In genomic region chr5:154117050-154117449, GRCh38 we compare ENCODE assay signal across 18 cellular contexts.
A peak's percentile ranks its signal among the peaks of the same experiment; 100 is the strongest.
DNase-seq lines count a peak whose midpoint lies in the region; ATAC-seq, FAIRE-seq and TF ChIP-seq lines count a peak whose summit lies in the region.
"Had no signal": no experiment of that assay in that cellular context is flagged by ENCODE, and none has a peak within 500 bp of the region (broad histone marks: within the 10 kb centered on the region; RNA-seq: fewer than 3 reads in every experiment).

No MANE protein-coding gene starts in this region.

- ATAC-seq in stimulated activated naive CD8-positive, alpha-beta T cell treated with anti-CD3 and anti-CD28 coated beads, Interleukin-15, amount 100 ng/mL, for 72 hours: no peak
- ATAC-seq: HCT116 had no signal

- no peaks in the 10 kb centered on the region for H3K9me3 Mint-ChIP-seq in progenitor cell of endocrine pancreas (ENCODE audit: low read depth)
- no peaks in the 10 kb centered on the region for H3K9me3 Mint-ChIP-seq in stimulated activated naive CD8-positive, alpha-beta T cell treated with anti-CD3 and anti-CD28 coated beads, Interleukin-15, amount 100 ng/mL, for 72 hours
- H3K9me3 Mint-ChIP-seq: CD8-positive, alpha-beta memory T cell had no signal

- H3K27me3 Mint-ChIP-seq in progenitor cell of endocrine pancreas: peaks cover 26% of the 10 kb centered on the region
- no peaks in the 10 kb centered on the region for H3K27me3 Mint-ChIP-seq in stimulated activated naive CD8-positive, alpha-beta T cell treated with anti-CD3 and anti-CD28 coated beads, Interleukin-15, amount 100 ng/mL, for 72 hours

- H3K36me3 Mint-ChIP-seq in progenitor cell of endocrine pancreas (ENCODE audit: insufficient read depth): no peaks in the 10 kb centered on the region
- H3K36me3 Mint-ChIP-seq: IgD-negative memory B cell had no signal

- no peak overlapping the region for H3K27ac Mint-ChIP-seq in progenitor cell of endocrine pancreas
- H3K27ac Mint-ChIP-seq in stimulated activated naive CD8-positive, alpha-beta T cell treated with anti-CD3 and anti-CD28 coated beads, Interleukin-15, amount 100 ng/mL, for 72 hours: no peak overlapping the region
- H3K27ac Mint-ChIP-seq: IgD-negative memory B cell had no signal

- H3K4me1 Mint-ChIP-seq in progenitor cell of endocrine pancreas (ENCODE audit: low read depth): no peaks in the 10 kb centered on the region
- H3K4me1 Mint-ChIP-seq in stimulated activated naive CD8-positive, alpha-beta T cell treated with anti-CD3 and anti-CD28 coated beads, Interleukin-15, amount 100 ng/mL, for 72 hours: peaks cover 8% of the 10 kb centered on the region
- H3K4me1 Mint-ChIP-seq: CD8-positive, alpha-beta memory T cell had no signal

- H3K4me3 Mint-ChIP-seq in progenitor cell of endocrine pancreas (ENCODE audit: low read depth): no peak overlapping the region
- no peak overlapping the region for H3K4me3 Mint-ChIP-seq in stimulated activated naive CD8-positive, alpha-beta T cell treated with anti-CD3 and anti-CD28 coated beads, Interleukin-15, amount 100 ng/mL, for 72 hours
- H3K4me3 Mint-ChIP-seq: CD8-positive, alpha-beta memory T cell had no signal

- TF ChIP-seq CTCF in bronchial epithelial cell (IDR thresholded peaks at IDR 0.05; ENCODE audit: insufficient read depth, low read length, severe bottlenecking) (no peak), progenitor cell of endocrine pancreas (IDR thresholded peaks at IDR 0.05; ENCODE audit: unreplicated experiment) (no peak)

- peak; percentile 72 for DNase-seq in COLO668 (lab: John Stamatoyannopoulos, UW; ENCODE audit: unreplicated experiment)
- DNase-seq in COR-L47 (lab: John Stamatoyannopoulos, UW): peak; percentile 83
- DNase-seq in NCI-H2107 (lab: John Stamatoyannopoulos, UW): peak; percentile 19
- peak; percentile 3 for DNase-seq in bronchial epithelial cell (ENCODE audit: low read depth)
- no peak for DNase-seq in kidney tubule cell (ENCODE audit: low spot score)
- DNase-seq in progenitor cell of endocrine pancreas (ENCODE audit: low spot score, unreplicated experiment): no peak
- DNase-seq in stimulated activated naive CD8-positive, alpha-beta T cell treated with anti-CD3 and anti-CD28 coated beads, Interleukin-15, amount 100 ng/mL, for 72 hours: no peak
- DNase-seq: CD8-positive, alpha-beta memory T cell; MV-4-11; NCI-H187 treated with DMSO at 0.1 percent for 48 hours; SW 1271; T-helper 9 cell had no signal

- H3K36me3 ChIP-seq in bronchial epithelial cell (ENCODE audit: control insufficient read depth, insufficient read depth, low read length): no peaks in the 10 kb centered on the region
- H3K36me3 ChIP-seq: BLaER1, SJSA1 had no signal

- FAIRE-seq in bronchial epithelial cell (lab: Jason Lieb, UNC): peak; percentile 23
- FAIRE-seq: G401.6, GM12892 had no signal

- no peak overlapping the region for H3K4me3 ChIP-seq in bronchial epithelial cell (ENCODE audit: low read depth, low read length)
- H3K4me3 ChIP-seq: BLaER1, SJSA1 had no signal

- H3K27me3 ChIP-seq in bronchial epithelial cell (ENCODE audit: control insufficient read depth, insufficient read depth, low read length): no peaks in the 10 kb centered on the region
- H3K27me3 ChIP-seq: BLaER1, SJSA1 had no signal

Comparison
In these comparisons a context has a peak if more than half of its experiments do, and no peak if none do; other contexts are left out.
1. DNase-seq: peak in COLO668 (single experiment), COR-L47 (single experiment), NCI-H2107 (single experiment) and bronchial epithelial cell (single experiment); none in kidney tubule cell (single experiment), progenitor cell of endocrine pancreas (single experiment) and stimulated activated naive CD8-positive, alpha-beta T cell treated with anti-CD3 and anti-CD28 coated beads, Interleukin-15, amount 100 ng/mL, for 72 hours (0 of 2).